ENCODE assay signal across 1 cellular context in the genomic region with DNA sequence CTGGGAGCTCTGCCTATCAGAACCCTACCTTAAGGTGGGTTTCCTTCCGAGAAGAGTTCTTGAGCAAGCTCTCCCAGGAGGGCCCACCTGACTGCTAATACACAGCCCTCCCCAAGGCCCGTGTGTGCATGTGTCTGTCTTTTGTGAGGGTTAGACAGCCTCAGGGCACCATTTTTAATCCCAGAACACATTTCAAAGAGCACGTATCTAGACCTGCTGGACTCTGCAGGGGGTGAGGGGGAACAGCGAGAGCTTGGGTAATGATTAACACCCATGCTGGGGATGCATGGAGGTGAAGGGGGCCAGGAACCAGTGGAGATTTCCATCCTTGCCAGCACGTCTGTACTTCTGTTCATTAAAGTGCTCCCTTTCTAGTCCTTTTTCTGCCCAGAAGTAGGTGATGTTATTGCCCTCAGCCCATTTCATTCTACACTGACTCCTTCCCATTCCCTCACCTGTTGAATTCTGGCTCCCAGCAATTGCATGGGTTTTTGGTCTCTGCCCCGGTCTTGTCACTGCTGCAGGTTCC.
TF ChIP-seq lines count a peak whose summit lies in the region.

No MANE protein-coding gene starts in this region.

TF ChIP-seq in HepG2, 621 proteins besides CTCF, POLR2A, EP300 and RAD21 (continued from another document and continues in another):
- TF ChIP-seq, protein P1, sequence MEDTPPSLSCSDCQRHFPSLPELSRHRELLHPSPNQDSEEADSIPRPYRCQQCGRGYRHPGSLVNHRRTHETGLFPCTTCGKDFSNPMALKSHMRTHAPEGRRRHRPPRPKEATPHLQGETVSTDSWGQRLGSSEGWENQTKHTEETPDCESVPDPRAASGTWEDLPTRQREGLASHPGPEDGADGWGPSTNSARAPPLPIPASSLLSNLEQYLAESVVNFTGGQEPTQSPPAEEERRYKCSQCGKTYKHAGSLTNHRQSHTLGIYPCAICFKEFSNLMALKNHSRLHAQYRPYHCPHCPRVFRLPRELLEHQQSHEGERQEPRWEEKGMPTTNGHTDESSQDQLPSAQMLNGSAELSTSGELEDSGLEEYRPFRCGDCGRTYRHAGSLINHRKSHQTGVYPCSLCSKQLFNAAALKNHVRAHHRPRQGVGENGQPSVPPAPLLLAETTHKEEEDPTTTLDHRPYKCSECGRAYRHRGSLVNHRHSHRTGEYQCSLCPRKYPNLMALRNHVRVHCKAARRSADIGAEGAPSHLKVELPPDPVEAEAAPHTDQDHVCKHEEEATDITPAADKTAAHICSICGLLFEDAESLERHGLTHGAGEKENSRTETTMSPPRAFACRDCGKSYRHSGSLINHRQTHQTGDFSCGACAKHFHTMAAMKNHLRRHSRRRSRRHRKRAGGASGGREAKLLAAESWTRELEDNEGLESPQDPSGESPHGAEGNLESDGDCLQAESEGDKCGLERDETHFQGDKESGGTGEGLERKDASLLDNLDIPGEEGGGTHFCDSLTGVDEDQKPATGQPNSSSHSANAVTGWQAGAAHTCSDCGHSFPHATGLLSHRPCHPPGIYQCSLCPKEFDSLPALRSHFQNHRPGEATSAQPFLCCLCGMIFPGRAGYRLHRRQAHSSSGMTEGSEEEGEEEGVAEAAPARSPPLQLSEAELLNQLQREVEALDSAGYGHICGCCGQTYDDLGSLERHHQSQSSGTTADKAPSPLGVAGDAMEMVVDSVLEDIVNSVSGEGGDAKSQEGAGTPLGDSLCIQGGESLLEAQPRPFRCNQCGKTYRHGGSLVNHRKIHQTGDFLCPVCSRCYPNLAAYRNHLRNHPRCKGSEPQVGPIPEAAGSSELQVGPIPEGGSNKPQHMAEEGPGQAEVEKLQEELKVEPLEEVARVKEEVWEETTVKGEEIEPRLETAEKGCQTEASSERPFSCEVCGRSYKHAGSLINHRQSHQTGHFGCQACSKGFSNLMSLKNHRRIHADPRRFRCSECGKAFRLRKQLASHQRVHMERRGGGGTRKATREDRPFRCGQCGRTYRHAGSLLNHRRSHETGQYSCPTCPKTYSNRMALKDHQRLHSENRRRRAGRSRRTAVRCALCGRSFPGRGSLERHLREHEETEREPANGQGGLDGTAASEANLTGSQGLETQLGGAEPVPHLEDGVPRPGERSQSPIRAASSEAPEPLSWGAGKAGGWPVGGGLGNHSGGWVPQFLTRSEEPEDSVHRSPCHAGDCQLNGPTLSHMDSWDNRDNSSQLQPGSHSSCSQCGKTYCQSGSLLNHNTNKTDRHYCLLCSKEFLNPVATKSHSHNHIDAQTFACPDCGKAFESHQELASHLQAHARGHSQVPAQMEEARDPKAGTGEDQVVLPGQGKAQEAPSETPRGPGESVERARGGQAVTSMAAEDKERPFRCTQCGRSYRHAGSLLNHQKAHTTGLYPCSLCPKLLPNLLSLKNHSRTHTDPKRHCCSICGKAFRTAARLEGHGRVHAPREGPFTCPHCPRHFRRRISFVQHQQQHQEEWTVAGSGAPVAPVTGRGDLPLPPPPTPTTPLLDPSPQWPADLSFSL (CRISPR knock-in tag; IDR thresholded peaks at IDR 0.05), result 0 out of 2 replicates have a peak, but pooled peaks have one; percentile 3
- no peak for TF ChIP-seq NFATC3 (CRISPR knock-in tag; IDR thresholded peaks at IDR 0.05)
- no peak for TF ChIP-seq ARID2 (CRISPR knock-in tag; IDR thresholded peaks at IDR 0.05; ENCODE audit: borderline replicate concordance)
- TF ChIP-seq HOXA3 (CRISPR knock-in tag; IDR thresholded peaks at IDR 0.05), result peak; percentile 85; the same call in 1 of the 2 replicates
- TF ChIP-seq ADNP (CRISPR knock-in tag; IDR thresholded peaks at IDR 0.05), result no peak
- TF ChIP-seq, protein P2, sequence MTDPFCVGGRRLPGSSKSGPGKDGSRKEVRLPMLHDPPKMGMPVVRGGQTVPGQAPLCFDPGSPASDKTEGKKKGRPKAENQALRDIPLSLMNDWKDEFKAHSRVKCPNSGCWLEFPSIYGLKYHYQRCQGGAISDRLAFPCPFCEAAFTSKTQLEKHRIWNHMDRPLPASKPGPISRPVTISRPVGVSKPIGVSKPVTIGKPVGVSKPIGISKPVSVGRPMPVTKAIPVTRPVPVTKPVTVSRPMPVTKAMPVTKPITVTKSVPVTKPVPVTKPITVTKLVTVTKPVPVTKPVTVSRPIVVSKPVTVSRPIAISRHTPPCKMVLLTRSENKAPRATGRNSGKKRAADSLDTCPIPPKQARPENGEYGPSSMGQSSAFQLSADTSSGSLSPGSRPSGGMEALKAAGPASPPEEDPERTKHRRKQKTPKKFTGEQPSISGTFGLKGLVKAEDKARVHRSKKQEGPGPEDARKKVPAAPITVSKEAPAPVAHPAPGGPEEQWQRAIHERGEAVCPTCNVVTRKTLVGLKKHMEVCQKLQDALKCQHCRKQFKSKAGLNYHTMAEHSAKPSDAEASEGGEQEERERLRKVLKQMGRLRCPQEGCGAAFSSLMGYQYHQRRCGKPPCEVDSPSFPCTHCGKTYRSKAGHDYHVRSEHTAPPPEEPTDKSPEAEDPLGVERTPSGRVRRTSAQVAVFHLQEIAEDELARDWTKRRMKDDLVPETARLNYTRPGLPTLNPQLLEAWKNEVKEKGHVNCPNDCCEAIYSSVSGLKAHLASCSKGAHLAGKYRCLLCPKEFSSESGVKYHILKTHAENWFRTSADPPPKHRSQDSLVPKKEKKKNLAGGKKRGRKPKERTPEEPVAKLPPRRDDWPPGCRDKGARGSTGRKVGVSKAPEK (CRISPR knock-in tag; IDR thresholded peaks at IDR 0.05; ENCODE audit: borderline replicate concordance), result 0 out of 2 replicates have a peak, but pooled peaks have one; percentile 35
- TF ChIP-seq HOXD1 (CRISPR knock-in tag; IDR thresholded peaks at IDR 0.05), result 0 out of 2 replicates have a peak, but pooled peaks have one; percentile 52
- TF ChIP-seq, protein P3, sequence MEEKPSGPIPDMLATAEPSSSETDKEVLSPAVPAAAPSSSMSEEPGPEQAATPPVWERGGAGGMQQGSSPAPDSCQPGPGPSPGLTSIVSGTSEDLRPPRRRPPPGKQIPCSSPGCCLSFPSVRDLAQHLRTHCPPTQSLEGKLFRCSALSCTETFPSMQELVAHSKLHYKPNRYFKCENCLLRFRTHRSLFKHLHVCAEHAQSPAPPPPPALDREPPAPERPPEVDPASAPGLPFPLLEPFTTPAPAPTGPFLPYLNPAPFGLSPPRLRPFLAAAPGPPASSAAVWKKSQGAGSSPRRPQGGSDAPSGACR (CRISPR knock-in tag; IDR thresholded peaks at IDR 0.05), result 0 out of 2 replicates have a peak, but pooled peaks have one; percentile 70
- peak; percentile 20; the same call in 1 of the 2 replicates for TF ChIP-seq KDM4B (CRISPR knock-in tag; IDR thresholded peaks at IDR 0.05)
- TF ChIP-seq GLI4 (CRISPR knock-in tag; IDR thresholded peaks at IDR 0.05; ENCODE audit: borderline replicate concordance), result no peak
- peak; percentile 56 for TF ChIP-seq ASH2L (IDR thresholded peaks at IDR 0.05; ENCODE audit: insufficient read length, low read depth, low read length)
- TF ChIP-seq ZNF138 (CRISPR knock-in tag; IDR thresholded peaks at IDR 0.05; ENCODE audit: low read depth), result 0 out of 2 replicates have a peak, but pooled peaks have one; percentile 58
- TF ChIP-seq, protein P4, sequence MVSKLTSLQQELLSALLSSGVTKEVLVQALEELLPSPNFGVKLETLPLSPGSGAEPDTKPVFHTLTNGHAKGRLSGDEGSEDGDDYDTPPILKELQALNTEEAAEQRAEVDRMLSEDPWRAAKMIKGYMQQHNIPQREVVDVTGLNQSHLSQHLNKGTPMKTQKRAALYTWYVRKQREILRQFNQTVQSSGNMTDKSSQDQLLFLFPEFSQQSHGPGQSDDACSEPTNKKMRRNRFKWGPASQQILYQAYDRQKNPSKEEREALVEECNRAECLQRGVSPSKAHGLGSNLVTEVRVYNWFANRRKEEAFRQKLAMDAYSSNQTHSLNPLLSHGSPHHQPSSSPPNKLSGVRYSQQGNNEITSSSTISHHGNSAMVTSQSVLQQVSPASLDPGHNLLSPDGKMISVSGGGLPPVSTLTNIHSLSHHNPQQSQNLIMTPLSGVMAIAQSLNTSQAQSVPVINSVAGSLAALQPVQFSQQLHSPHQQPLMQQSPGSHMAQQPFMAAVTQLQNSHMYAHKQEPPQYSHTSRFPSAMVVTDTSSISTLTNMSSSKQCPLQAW (CRISPR knock-in tag; IDR thresholded peaks at IDR 0.05), result peak; percentile 100
- peak; percentile 86 for TF ChIP-seq ZNF232 (CRISPR knock-in tag; IDR thresholded peaks at IDR 0.05; ENCODE audit: borderline replicate concordance)
- no peak for TF ChIP-seq MYNN (CRISPR knock-in tag; IDR thresholded peaks at IDR 0.05; ENCODE audit: low read depth)
- TF ChIP-seq, protein P5, sequence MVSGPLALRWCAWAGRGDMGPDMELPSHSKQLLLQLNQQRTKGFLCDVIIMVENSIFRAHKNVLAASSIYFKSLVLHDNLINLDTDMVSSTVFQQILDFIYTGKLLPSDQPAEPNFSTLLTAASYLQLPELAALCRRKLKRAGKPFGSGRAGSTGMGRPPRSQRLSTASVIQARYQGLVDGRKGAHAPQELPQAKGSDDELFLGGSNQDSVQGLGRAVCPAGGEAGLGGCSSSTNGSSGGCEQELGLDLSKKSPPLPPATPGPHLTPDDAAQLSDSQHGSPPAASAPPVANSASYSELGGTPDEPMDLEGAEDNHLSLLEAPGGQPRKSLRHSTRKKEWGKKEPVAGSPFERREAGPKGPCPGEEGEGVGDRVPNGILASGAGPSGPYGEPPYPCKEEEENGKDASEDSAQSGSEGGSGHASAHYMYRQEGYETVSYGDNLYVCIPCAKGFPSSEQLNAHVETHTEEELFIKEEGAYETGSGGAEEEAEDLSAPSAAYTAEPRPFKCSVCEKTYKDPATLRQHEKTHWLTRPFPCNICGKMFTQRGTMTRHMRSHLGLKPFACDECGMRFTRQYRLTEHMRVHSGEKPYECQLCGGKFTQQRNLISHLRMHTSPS (CRISPR knock-in tag; IDR thresholded peaks at IDR 0.05; ENCODE audit: low read depth), result peak; percentile 67; the same call in 1 of the 2 replicates
- TF ChIP-seq, protein P6, sequence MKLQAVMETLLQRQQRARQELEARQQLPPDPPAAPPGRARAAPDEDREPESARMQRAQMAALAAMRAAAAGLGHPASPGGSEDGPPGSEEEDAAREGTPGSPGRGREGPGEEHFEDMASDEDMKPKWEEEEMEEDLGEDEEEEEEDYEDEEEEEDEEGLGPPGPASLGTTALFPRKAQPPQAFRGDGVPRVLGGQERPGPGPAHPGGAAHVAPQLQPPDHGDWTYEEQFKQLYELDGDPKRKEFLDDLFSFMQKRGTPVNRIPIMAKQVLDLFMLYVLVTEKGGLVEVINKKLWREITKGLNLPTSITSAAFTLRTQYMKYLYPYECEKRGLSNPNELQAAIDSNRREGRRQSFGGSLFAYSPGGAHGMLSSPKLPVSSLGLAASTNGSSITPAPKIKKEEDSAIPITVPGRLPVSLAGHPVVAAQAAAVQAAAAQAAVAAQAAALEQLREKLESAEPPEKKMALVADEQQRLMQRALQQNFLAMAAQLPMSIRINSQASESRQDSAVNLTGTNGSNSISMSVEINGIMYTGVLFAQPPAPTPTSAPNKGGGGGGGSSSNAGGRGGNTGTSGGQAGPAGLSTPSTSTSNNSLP (IDR thresholded peaks at IDR 0.05; ENCODE audit: low read depth, low read length), result 0 out of 2 replicates have a peak, but pooled peaks have one; percentile 17
- TF ChIP-seq, protein P7, sequence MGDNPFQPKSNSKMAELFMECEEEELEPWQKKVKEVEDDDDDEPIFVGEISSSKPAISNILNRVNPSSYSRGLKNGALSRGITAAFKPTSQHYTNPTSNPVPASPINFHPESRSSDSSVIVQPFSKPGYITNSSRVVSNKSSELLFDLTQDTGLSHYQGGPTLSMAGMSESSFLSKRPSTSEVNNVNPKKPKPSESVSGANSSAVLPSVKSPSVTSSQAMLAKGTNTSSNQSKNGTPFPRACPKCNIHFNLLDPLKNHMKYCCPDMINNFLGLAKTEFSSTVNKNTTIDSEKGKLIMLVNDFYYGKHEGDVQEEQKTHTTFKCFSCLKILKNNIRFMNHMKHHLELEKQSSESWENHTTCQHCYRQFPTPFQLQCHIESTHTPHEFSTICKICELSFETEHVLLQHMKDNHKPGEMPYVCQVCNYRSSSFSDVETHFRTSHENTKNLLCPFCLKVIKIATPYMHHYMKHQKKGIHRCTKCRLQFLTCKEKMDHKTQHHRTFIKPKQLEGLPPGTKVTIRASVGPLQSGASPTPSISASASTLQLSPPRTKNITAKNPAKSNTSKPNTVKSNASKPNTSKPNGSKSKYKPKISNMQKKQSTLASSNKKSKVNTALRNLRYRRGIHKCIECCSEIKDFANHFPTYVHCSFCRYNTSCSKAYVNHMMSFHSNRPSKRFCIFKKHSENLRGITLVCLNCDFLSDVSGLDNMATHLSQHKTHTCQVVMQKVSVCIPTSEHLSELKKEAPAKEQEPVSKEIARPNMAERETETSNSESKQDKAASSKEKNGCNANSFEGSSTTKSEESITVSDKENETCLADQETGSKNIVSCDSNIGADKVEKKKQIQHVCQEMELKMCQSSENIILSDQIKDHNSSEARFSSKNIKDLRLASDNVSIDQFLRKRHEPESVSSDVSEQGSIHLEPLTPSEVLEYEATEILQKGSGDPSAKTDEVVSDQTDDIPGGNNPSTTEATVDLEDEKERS (CRISPR knock-in tag; IDR thresholded peaks at IDR 0.05), result 0 out of 2 replicates have a peak, but pooled peaks have one; percentile 52
- TF ChIP-seq, protein P8, sequence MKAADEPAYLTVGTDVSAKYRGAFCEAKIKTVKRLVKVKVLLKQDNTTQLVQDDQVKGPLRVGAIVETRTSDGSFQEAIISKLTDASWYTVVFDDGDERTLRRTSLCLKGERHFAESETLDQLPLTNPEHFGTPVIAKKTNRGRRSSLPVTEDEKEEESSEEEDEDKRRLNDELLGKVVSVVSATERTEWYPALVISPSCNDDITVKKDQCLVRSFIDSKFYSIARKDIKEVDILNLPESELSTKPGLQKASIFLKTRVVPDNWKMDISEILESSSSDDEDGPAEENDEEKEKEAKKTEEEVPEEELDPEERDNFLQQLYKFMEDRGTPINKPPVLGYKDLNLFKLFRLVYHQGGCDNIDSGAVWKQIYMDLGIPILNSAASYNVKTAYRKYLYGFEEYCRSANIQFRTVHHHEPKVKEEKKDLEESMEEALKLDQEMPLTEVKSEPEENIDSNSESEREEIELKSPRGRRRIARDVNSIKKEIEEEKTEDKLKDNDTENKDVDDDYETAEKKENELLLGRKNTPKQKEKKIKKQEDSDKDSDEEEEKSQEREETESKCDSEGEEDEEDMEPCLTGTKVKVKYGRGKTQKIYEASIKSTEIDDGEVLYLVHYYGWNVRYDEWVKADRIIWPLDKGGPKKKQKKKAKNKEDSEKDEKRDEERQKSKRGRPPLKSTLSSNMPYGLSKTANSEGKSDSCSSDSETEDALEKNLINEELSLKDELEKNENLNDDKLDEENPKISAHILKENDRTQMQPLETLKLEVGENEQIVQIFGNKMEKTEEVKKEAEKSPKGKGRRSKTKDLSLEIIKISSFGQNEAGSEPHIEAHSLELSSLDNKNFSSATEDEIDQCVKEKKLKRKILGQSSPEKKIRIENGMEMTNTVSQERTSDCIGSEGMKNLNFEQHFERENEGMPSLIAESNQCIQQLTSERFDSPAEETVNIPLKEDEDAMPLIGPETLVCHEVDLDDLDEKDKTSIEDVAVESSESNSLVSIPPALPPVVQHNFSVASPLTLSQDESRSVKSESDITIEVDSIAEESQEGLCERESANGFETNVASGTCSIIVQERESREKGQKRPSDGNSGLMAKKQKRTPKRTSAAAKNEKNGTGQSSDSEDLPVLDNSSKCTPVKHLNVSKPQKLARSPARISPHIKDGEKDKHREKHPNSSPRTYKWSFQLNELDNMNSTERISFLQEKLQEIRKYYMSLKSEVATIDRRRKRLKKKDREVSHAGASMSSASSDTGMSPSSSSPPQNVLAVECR (CRISPR knock-in tag; IDR thresholded peaks at IDR 0.05; ENCODE audit: borderline replicate concordance), result peak; percentile 27; the same call in 1 of the 2 replicates
- 0 out of 2 replicates have a peak, but pooled peaks have one; percentile 43 for TF ChIP-seq PHF8 (CRISPR knock-in tag; IDR thresholded peaks at IDR 0.05)
